1 cellular context compared by ENCODE assay signal in the genomic region with DNA sequence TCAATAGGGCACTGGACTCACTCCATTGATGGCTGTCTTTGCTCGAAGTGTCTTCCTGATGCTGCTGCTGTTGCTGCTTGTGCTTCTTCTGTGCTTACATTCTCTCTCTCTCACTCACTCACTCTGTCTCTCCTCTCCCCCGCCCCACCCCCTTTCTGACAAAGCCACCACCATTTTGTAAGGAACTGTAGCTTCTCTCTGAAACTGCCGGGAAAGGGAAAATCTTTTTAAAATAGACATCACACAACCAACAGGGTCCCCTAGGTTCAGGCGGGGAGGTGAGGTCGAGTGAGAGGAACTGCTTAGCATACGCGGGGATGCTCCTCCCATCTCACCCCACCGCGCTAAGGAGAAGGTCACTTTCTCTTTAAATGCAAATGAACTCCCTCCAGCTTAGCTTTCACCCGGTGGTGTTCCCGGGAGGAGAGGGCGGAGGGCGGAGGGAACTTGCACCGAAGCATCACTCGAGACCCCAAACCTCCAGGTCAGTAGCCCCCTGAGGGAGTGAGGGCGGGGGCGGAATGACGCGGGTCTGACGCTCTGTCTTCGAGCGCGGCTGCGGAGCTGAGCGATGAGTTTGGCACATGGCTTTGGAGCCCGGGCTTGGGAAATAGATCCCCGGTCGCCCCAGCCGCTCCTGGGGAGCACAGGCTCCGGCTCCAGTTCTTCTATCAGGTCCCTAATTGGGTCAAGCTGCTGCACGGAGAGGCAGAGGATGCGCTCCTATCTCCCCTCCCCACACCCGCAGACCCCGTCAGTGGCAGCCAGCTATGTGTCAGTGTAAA.
TF ChIP-seq lines count a peak whose summit lies in the region.

Gene CCDC28B, plus strand, starts transcription at position 370 of the 785 bp plus-strand sequence. CDS start 1,341 bp downstream, outside the sequence.

TF ChIP-seq in K562, 482 proteins besides CTCF, POLR2A, EP300 and RAD21 (continued from another document and continues in another):
- peak; percentile 29 for TF ChIP-seq HMGN3 (IDR thresholded peaks at IDR 0.05; ENCODE audit: borderline replicate concordance, extremely low read depth, insufficient read length, low read depth, low read length)
- TF ChIP-seq POLR3A (IDR thresholded peaks at IDR 0.05; ENCODE audit: borderline replicate concordance, extremely low read depth, insufficient read depth, insufficient read length) = no peak
- TF ChIP-seq RERE (CRISPR knock-in tag; IDR thresholded peaks at IDR 0.05; ENCODE audit: borderline replicate concordance) = no peak
- no peak for TF ChIP-seq STAT5A (IDR thresholded peaks at IDR 0.05; ENCODE audit: borderline replicate concordance, low read length)
- TF ChIP-seq NCOA1 (IDR thresholded peaks at IDR 0.05; ENCODE audit: low read depth) = no peak
- TF ChIP-seq NBN (IDR thresholded peaks at IDR 0.05; ENCODE audit: low read depth) = peak; percentile 49; the same call in 1 of the 2 replicates
- peak in 1 of 2 experiments; percentile 84; a peak in 2 of 4 replicates for TF ChIP-seq SIN3A (IDR thresholded peaks at IDR 0.05; ENCODE audit: borderline replicate concordance in 2 of 2, control insufficient read depth in 1 of 2, low read depth in 2 of 2, low read length in 2 of 2)
- TF ChIP-seq CXXC5 (CRISPR knock-in tag; IDR thresholded peaks at IDR 0.05) = peak; percentile 77
- no peak for TF ChIP-seq RBM15 (IDR thresholded peaks at IDR 0.05; ENCODE audit: insufficient read depth, low read length)
- TF ChIP-seq SNAPC5 (CRISPR knock-in tag; IDR thresholded peaks at IDR 0.05) = no peak
- 0 out of 2 replicates have a peak, but pooled peaks have one; percentile 1 for TF ChIP-seq BHLHE40 (IDR thresholded peaks at IDR 0.05; ENCODE audit: low read length)
- 0 out of 2 replicates have a peak, but pooled peaks have one; percentile 47 for TF ChIP-seq ELF4 (CRISPR knock-in tag; IDR thresholded peaks at IDR 0.05)
- peak; percentile 7; the same call in 1 of the 2 replicates for TF ChIP-seq MYNN (IDR thresholded peaks at IDR 0.05)
- no peak for TF ChIP-seq MYNN (CRISPR knock-in tag; IDR thresholded peaks at IDR 0.05)
- TF ChIP-seq, protein P1, sequence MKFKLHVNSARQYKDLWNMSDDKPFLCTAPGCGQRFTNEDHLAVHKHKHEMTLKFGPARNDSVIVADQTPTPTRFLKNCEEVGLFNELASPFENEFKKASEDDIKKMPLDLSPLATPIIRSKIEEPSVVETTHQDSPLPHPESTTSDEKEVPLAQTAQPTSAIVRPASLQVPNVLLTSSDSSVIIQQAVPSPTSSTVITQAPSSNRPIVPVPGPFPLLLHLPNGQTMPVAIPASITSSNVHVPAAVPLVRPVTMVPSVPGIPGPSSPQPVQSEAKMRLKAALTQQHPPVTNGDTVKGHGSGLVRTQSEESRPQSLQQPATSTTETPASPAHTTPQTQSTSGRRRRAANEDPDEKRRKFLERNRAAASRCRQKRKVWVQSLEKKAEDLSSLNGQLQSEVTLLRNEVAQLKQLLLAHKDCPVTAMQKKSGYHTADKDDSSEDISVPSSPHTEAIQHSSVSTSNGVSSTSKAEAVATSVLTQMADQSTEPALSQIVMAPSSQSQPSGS (CRISPR knock-in tag; IDR thresholded peaks at IDR 0.05) = no peak
- TF ChIP-seq, protein P2, sequence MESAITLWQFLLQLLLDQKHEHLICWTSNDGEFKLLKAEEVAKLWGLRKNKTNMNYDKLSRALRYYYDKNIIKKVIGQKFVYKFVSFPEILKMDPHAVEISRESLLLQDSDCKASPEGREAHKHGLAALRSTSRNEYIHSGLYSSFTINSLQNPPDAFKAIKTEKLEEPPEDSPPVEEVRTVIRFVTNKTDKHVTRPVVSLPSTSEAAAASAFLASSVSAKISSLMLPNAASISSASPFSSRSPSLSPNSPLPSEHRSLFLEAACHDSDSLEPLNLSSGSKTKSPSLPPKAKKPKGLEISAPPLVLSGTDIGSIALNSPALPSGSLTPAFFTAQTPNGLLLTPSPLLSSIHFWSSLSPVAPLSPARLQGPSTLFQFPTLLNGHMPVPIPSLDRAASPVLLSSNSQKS (CRISPR knock-in tag; IDR thresholded peaks at IDR 0.05) = no peak
- TF ChIP-seq ZFP91 (CRISPR knock-in tag; IDR thresholded peaks at IDR 0.05) = peak; percentile 96
- no peak for TF ChIP-seq PCBP2 (IDR thresholded peaks at IDR 0.05; ENCODE audit: low read depth, low read length, poor library complexity, severe bottlenecking)
- peak; percentile 14 for TF ChIP-seq POLR2B (IDR thresholded peaks at IDR 0.05; ENCODE audit: low read depth, partially characterized antibody)
- TF ChIP-seq SPI1 (IDR thresholded peaks at IDR 0.05; ENCODE audit: borderline replicate concordance, low read depth, low read length) = peak; percentile 78
- TF ChIP-seq LEF1 (IDR thresholded peaks at IDR 0.05) = no peak
- TF ChIP-seq NR2F6 (CRISPR knock-in tag; IDR thresholded peaks at IDR 0.05) = no peak
- TF ChIP-seq HMG20B (CRISPR knock-in tag; IDR thresholded peaks at IDR 0.05) = no peak
- TF ChIP-seq POU5F1 (IDR thresholded peaks at IDR 0.05; ENCODE audit: borderline replicate concordance, low read depth, low read length, partially characterized antibody) = no peak
- TF ChIP-seq, protein P3, sequence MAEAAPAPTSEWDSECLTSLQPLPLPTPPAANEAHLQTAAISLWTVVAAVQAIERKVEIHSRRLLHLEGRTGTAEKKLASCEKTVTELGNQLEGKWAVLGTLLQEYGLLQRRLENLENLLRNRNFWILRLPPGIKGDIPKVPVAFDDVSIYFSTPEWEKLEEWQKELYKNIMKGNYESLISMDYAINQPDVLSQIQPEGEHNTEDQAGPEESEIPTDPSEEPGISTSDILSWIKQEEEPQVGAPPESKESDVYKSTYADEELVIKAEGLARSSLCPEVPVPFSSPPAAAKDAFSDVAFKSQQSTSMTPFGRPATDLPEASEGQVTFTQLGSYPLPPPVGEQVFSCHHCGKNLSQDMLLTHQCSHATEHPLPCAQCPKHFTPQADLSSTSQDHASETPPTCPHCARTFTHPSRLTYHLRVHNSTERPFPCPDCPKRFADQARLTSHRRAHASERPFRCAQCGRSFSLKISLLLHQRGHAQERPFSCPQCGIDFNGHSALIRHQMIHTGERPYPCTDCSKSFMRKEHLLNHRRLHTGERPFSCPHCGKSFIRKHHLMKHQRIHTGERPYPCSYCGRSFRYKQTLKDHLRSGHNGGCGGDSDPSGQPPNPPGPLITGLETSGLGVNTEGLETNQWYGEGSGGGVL (CRISPR knock-in tag; IDR thresholded peaks at IDR 0.05) = no peak
- TF ChIP-seq, protein P4, sequence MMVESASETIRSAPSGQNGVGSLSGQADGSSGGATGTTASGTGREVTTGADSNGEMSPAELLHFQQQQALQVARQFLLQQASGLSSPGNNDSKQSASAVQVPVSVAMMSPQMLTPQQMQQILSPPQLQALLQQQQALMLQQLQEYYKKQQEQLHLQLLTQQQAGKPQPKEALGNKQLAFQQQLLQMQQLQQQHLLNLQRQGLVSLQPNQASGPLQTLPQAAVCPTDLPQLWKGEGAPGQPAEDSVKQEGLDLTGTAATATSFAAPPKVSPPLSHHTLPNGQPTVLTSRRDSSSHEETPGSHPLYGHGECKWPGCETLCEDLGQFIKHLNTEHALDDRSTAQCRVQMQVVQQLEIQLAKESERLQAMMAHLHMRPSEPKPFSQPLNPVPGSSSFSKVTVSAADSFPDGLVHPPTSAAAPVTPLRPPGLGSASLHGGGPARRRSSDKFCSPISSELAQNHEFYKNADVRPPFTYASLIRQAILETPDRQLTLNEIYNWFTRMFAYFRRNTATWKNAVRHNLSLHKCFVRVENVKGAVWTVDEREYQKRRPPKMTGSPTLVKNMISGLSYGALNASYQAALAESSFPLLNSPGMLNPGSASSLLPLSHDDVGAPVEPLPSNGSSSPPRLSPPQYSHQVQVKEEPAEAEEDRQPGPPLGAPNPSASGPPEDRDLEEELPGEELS (CRISPR knock-in tag; IDR thresholded peaks at IDR 0.05; ENCODE audit: borderline replicate concordance) = no peak
- no peak for TF ChIP-seq NFIX (CRISPR knock-in tag; IDR thresholded peaks at IDR 0.05; ENCODE audit: low read depth)
- no peak for TF ChIP-seq REST (CRISPR knock-in tag; IDR thresholded peaks at IDR 0.05; ENCODE audit: low read depth)
- no peak for TF ChIP-seq PRMT5 (CRISPR knock-in tag; IDR thresholded peaks at IDR 0.05)
- TF ChIP-seq CTBP1 (IDR thresholded peaks at IDR 0.05; ENCODE audit: borderline replicate concordance) = peak; percentile 57; the same call in 1 of the 2 replicates
- no peak for TF ChIP-seq GATAD2A (IDR thresholded peaks at IDR 0.05)
- no peak for TF ChIP-seq FOXJ3 (CRISPR knock-in tag; IDR thresholded peaks at IDR 0.05)
- TF ChIP-seq SRSF7 (optimal IDR thresholded peaks at IDR 0.05; ENCODE audit: low read depth, low read length) = no peak
- no peak for TF ChIP-seq MTA2 (IDR thresholded peaks at IDR 0.05; ENCODE audit: low read depth)
- TF ChIP-seq TAF9B (IDR thresholded peaks at IDR 0.05; ENCODE audit: partially characterized antibody) = no peak
- no peak for TF ChIP-seq SRSF9 (IDR thresholded peaks at IDR 0.05; ENCODE audit: borderline replicate concordance, low read depth, low read length)
- no peak for TF ChIP-seq CBX5 (IDR thresholded peaks at IDR 0.05; ENCODE audit: borderline replicate concordance, low read depth)
- no peak for TF ChIP-seq PPARD (CRISPR knock-in tag; IDR thresholded peaks at IDR 0.05)
